Comparison of ENCODE assay signal across 1 cellular context in the genomic region with DNA sequence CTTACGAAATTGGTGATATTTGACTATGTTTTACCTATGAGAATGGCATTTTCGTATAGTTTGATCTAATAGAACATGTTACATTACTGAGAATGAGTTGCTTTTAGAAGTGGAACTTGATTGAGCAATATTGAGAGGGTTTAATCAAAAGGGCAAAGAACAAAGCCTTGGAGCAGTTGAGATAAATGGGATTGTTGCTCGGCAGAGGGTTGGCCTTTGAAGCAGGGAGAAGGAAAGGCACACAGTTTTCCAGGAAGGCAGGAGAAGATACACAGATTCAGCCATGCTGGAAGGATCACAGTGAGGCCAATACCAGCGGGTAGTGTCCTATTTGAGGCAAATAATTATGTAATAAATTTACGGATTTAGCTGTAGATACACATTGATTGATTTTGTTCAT.
TF ChIP-seq lines count a peak whose summit lies in the region.

No MANE protein-coding gene starts in this region.

TF ChIP-seq in liver, 16 proteins besides CTCF, POLR2A, EP300 and RAD21 (continued from another document):
- TF ChIP-seq, protein P1, sequence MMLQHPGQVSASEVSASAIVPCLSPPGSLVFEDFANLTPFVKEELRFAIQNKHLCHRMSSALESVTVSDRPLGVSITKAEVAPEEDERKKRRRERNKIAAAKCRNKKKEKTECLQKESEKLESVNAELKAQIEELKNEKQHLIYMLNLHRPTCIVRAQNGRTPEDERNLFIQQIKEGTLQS (IDR thresholded peaks at IDR 0.05): no peak
- peak; percentile 5 for TF ChIP-seq FOXA2 (IDR thresholded peaks at IDR 0.05)
- peak; percentile 94 to 97 for TF ChIP-seq HNF4A (conservative IDR thresholded peaks at IDR 0.05)
